30 cellular contexts compared by ENCODE assay signal in genomic region chrX:149687991-149688390, GRCh38. TPM values are rescaled to one million over a fixed set of nuclear protein-coding genes. Genes with fewer than 3 reads are reported as not detected.
"Had no signal": no experiment of that assay in that cellular context is flagged by ENCODE, and none has a peak within 500 bp of the region (broad histone marks: within the 10 kb centered on the region; RNA-seq: fewer than 3 reads in every experiment).

No MANE protein-coding gene starts in this region.

- H3K27ac Mint-ChIP-seq: stimulated activated effector memory CD8-positive, alpha-beta T cell treated with anti-CD3 and anti-CD28 coated beads, Interleukin-12 subunit alpha, Interleukin-12 subunit beta, amount 100 ng/mL, for 72 hours; stimulated activated memory B cell treated with anti-CD40 and anti-IgM and Interleukin-4, amounts not matched to agents 10 μg/mL and 1 μg/mL and 100 μg/mL, for 72 hours; stimulated activated naive B cell treated with anti-CD40 and anti-IgM and Interleukin-4, amounts not matched to agents 10 μg/mL and 1 μg/mL and 100 μg/mL, for 72 hours; stimulated activated naive CD8-positive, alpha-beta T cell treated with anti-CD3 and anti-CD28 coated beads, Interleukin-15, amount 100 ng/mL, for 72 hours; stimulated activated naive CD8-positive, alpha-beta T cell treated with anti-CD3 and anti-CD28 coated beads, Interleukin-15, Interleukin-2, amounts not matched to agents 100 ng/mL and 50 ng/mL, for 24 hours had no signal

- H3K36me3 ChIP-seq: stomach, suprapubic skin, thoracic aorta, thyroid gland, tibial artery, tibial nerve, transverse colon, upper lobe of left lung, upper lobe of right lung, uterus, vagina had no signal

- H3K9me3 ChIP-seq: suprapubic skin, testis, thoracic aorta, thyroid gland, tibial artery, tibial nerve, transverse colon, upper lobe of right lung, uterus, vagina had no signal

- H3K4me3 Mint-ChIP-seq: stimulated activated effector memory CD8-positive, alpha-beta T cell treated with anti-CD3 and anti-CD28 coated beads, Interleukin-12 subunit alpha, Interleukin-12 subunit beta, amount 100 ng/mL, for 72 hours; stimulated activated memory B cell treated with anti-CD40 and anti-IgM and Interleukin-4, amounts not matched to agents 10 μg/mL and 1 μg/mL and 100 μg/mL, for 72 hours; stimulated activated naive B cell treated with anti-CD40 and anti-IgM and Interleukin-4, amounts not matched to agents 10 μg/mL and 1 μg/mL and 100 μg/mL, for 72 hours; stimulated activated naive CD8-positive, alpha-beta T cell treated with anti-CD3 and anti-CD28 coated beads, Interleukin-15, amount 100 ng/mL, for 72 hours; stimulated activated naive CD8-positive, alpha-beta T cell treated with anti-CD3 and anti-CD28 coated beads, Interleukin-15, Interleukin-2, amounts not matched to agents 100 ng/mL and 50 ng/mL, for 24 hours had no signal

- H3K36me3 Mint-ChIP-seq: stimulated activated effector memory CD8-positive, alpha-beta T cell treated with anti-CD3 and anti-CD28 coated beads, Interleukin-12 subunit alpha, Interleukin-12 subunit beta, amount 100 ng/mL, for 72 hours; stimulated activated memory B cell treated with anti-CD40 and anti-IgM and Interleukin-4, amounts not matched to agents 10 μg/mL and 1 μg/mL and 100 μg/mL, for 72 hours; stimulated activated naive B cell treated with anti-CD40 and anti-IgM and Interleukin-4, amounts not matched to agents 10 μg/mL and 1 μg/mL and 100 μg/mL, for 72 hours had no signal

- H3K27ac ChIP-seq: stomach, suprapubic skin, testis, thoracic aorta, thyroid gland, tibial artery, tibial nerve, transverse colon, upper lobe of left lung, upper lobe of right lung, uterus, vagina had no signal

- DNase-seq: stimulated activated CD4-positive, alpha-beta T cell treated with anti-CD3 and anti-CD28 coated beads, Interleukin-2, amount 100 ng/mL, for 24 hours; stimulated activated CD4-positive, alpha-beta T cell treated with anti-CD3 and anti-CD28 coated beads, Interleukin-2, amount 100 ng/mL, for 48 hours; stimulated activated CD4-positive, alpha-beta T cell treated with anti-CD3 and anti-CD28 coated beads, Interleukin-4, amount 100 ng/mL, for 1 hour; stimulated activated CD4-positive, alpha-beta T cell treated with anti-CD3 and anti-CD28 coated beads, Interleukin-4, amount 100 ng/mL, for 24 hours; stimulated activated CD4-positive, alpha-beta T cell treated with anti-CD3 and anti-CD28 coated beads, Interleukin-4, amount 100 ng/mL, for 4 hours; stimulated activated CD8-positive, alpha-beta memory T cell treated with anti-CD3 and anti-CD28 coated beads, Interleukin-4, amount 100 ng/mL, for 48 hours; stimulated activated naive B cell treated with anti-CD40 and anti-IgM and Interleukin-4, amounts not matched to agents 10 μg/mL and 1 μg/mL and 100 μg/mL, for 72 hours; stimulated activated naive CD4-positive, alpha-beta T cell; stimulated activated naive CD4-positive, alpha-beta T cell treated with Interleukin-2 at 50 U/mL for 16 hours; stimulated activated naive CD8-positive, alpha-beta T cell treated with anti-CD3 and anti-CD28 coated beads, Interleukin-15, amount 100 ng/mL, for 72 hours; stimulated activated naive CD8-positive, alpha-beta T cell treated with anti-CD3 and anti-CD28 coated beads, Interleukin-15, Interleukin-2, amounts not matched to agents 100 U/mL and 50 U/mL, for 24 hours; stomach; substantia nigra; testis; thyroid gland; tibial artery; transverse colon; upper lobe of left lung; upper lobe of right lung; uterus had no signal

- H3K27me3 ChIP-seq: stomach, suprapubic skin, testis, thyroid gland, tibial artery, tibial nerve, transverse colon, upper lobe of left lung, upper lobe of right lung, uterus, vagina had no signal

- H3K4me3 ChIP-seq: stomach, suprapubic skin, testis, thoracic aorta, thyroid gland, tibial artery, tibial nerve, transverse colon, upper lobe of left lung, upper lobe of right lung, uterus, vagina had no signal

- H3K4me1 ChIP-seq: stomach, suprapubic skin, testis, thyroid gland, tibial artery, tibial nerve, transverse colon, upper lobe of left lung, upper lobe of right lung, uterus, vagina had no signal

- H3K4me1 Mint-ChIP-seq: stimulated activated effector memory CD8-positive, alpha-beta T cell treated with anti-CD3 and anti-CD28 coated beads, Interleukin-12 subunit alpha, Interleukin-12 subunit beta, amount 100 ng/mL, for 72 hours; stimulated activated memory B cell treated with anti-CD40 and anti-IgM and Interleukin-4, amounts not matched to agents 10 μg/mL and 1 μg/mL and 100 μg/mL, for 72 hours; stimulated activated naive B cell treated with anti-CD40 and anti-IgM and Interleukin-4, amounts not matched to agents 10 μg/mL and 1 μg/mL and 100 μg/mL, for 72 hours; stimulated activated naive CD8-positive, alpha-beta T cell treated with anti-CD3 and anti-CD28 coated beads, Interleukin-15, amount 100 ng/mL, for 72 hours had no signal

RNA-seq across cellular contexts. Expression of gene MAGEA11, which starts 23.9 kb away (rescaled TPM):
- total RNA-seq: stomach, subcutaneous adipose tissue, temporal lobe, thoracic aorta, thyroid gland, tibial nerve, transverse colon, upper lobe of left lung, upper lobe of right lung, urinary bladder, uterus, vagina had no signal
- polyA plus RNA-seq: stomach, urinary bladder had no signal
